ENCODE assay signal across 8 cellular contexts in genomic region chr1:205632374-205633169, GRCh38. TPM values are rescaled to one million over a fixed set of nuclear protein-coding genes. Genes with fewer than 3 reads are reported as not detected.
DNase-seq lines count a peak whose midpoint lies in the region; ATAC-seq and TF ChIP-seq lines count a peak whose summit lies in the region.

No MANE protein-coding gene starts in this region.

- TF ChIP-seq POLR2A in heart left ventricle (IDR thresholded peaks at IDR 0.05) (no peak), vagina (IDR thresholded peaks at IDR 0.05) (no peak)

- TF ChIP-seq CTCF in heart left ventricle (IDR thresholded peaks at IDR 0.05), result no peak
- TF ChIP-seq CTCF in brain (conservative IDR thresholded peaks at IDR 0.05), result peak in 1 of 2 experiments; percentile 45
- TF ChIP-seq CTCF in vagina (IDR thresholded peaks at IDR 0.05), result no peak

- H3K4me1 ChIP-seq in heart left ventricle, result peaks cover 4 to 52% (median 28%) of the 10 kb centered on the region in 12 donors
- peaks cover 57% of the 10 kb centered on the region for H3K4me1 ChIP-seq in vagina

- peak overlapping the region; percentile 73 to 97 (median 95) for H3K27ac ChIP-seq in heart left ventricle
- peak overlapping the region; percentile 98 for H3K27ac ChIP-seq in vagina

- ATAC-seq in heart left ventricle (no peak), left ventricle myocardium superior (no peak), memory B cell (ENCODE audit: low read depth) (no peak), GM21515 (IDR thresholded peaks at IDR 0.05; ENCODE audit: unreplicated experiment) (no peak)

- peaks cover 0 to 4% (median 0%) of the 10 kb centered on the region in 9 donors for H3K36me3 ChIP-seq in heart left ventricle
- H3K36me3 ChIP-seq in vagina, result no peaks in the 10 kb centered on the region

- intact Hi-C loops in heart left ventricle (cut with DNase I) (loop anchor here (1.0 to 10.0 kb wide), 11 partner anchors 35 to 145 kb away; no protein-coding TSS in a partner anchor), left ventricle myocardium superior (cut with micrococcal nuclease) (no loop called here), vagina (cut with DNase I) (loop anchor here (5.0 kb wide), 1 partner anchor 35 kb away; no protein-coding TSS in a partner anchor)

- H3K27me3 ChIP-seq in heart left ventricle, result no peaks in the 10 kb centered on the region
- H3K27me3 ChIP-seq in vagina, result no peaks in the 10 kb centered on the region

- H3K4me3 ChIP-seq in heart left ventricle (peak overlapping the region; percentile 38 to 88 (median 74)), vagina (peak overlapping the region; percentile 76 to 86)

- H3K9me3 Mint-ChIP-seq in brain (no peaks in the 10 kb centered on the region), memory B cell (no peaks in the 10 kb centered on the region)

- peak overlapping the region; percentile 92 to 97 (median 96) for H3K4me3 Mint-ChIP-seq in brain
- H3K4me3 Mint-ChIP-seq in memory B cell, result peak overlapping the region; percentile 90

- DNase-seq in heart left ventricle (no peak), left ventricle myocardium superior (no peak), memory B cell (ENCODE audit: low spot score in 2 of 2) (no peak), vagina (ENCODE audit: extremely low spot score in 2 of 2) (no peak), iPS-NIHi11 (ENCODE audit: low spot score) (no peak), T-helper 9 cell (no peak)

- H3K36me3 Mint-ChIP-seq in brain, result peaks cover 8% of the 10 kb centered on the region
- H3K36me3 Mint-ChIP-seq in memory B cell, result no peaks in the 10 kb centered on the region

- H3K9me3 ChIP-seq in heart left ventricle, result no peaks in the 10 kb centered on the region
- H3K9me3 ChIP-seq in vagina, result no peaks in the 10 kb centered on the region

- H3K27ac Mint-ChIP-seq in brain (peak overlapping the region; percentile 94 to 99 (median 96)), memory B cell (peak overlapping the region; percentile 91)

- peaks cover 9% of the 10 kb centered on the region for H3K27me3 Mint-ChIP-seq in brain
- H3K27me3 Mint-ChIP-seq in memory B cell, result no peaks in the 10 kb centered on the region

- WGBS in heart left ventricle, 4 donors, result 19 to 27% (median 22%) methylated on average over 9 to 12 of the region's 12 CpGs

- H3K4me1 Mint-ChIP-seq in brain (peaks cover 54% of the 10 kb centered on the region), memory B cell (peaks cover 7% of the 10 kb centered on the region)

RNA-seq across cellular contexts. Expression of gene ELK4, which starts 0.8 kb away (rescaled TPM):
- total RNA-seq in heart left ventricle (10 to 100 TPM; 18.5 to 54.9 (median 36.5) TPM), left ventricle myocardium superior (40.5 TPM), vagina (24.1 TPM)
- polyA plus RNA-seq in heart left ventricle (10 to 100 TPM in 1 of 2 donors, 1 to 10 TPM in 1; 5.0 to 11.3 TPM), brain (ENCODE audit: insufficient read depth, low read depth, low replicate concordance) (1.8 TPM)

RNA-seq across cellular contexts. Expression of gene SLC45A3, which starts 47.7 kb away (rescaled TPM):
- total RNA-seq in heart left ventricle (1 to 10 TPM; 1.2 to 6.1 (median 2.6) TPM), left ventricle myocardium superior (6.6 TPM), vagina (0.25 TPM)
- polyA plus RNA-seq in heart left ventricle (1 to 10 TPM; 2.6 to 3.3 TPM), brain (ENCODE audit: insufficient read depth, low read depth, low replicate concordance) (16.4 TPM)
